Comparison of ENCODE assay signal across 17 cellular contexts in the genomic region with DNA sequence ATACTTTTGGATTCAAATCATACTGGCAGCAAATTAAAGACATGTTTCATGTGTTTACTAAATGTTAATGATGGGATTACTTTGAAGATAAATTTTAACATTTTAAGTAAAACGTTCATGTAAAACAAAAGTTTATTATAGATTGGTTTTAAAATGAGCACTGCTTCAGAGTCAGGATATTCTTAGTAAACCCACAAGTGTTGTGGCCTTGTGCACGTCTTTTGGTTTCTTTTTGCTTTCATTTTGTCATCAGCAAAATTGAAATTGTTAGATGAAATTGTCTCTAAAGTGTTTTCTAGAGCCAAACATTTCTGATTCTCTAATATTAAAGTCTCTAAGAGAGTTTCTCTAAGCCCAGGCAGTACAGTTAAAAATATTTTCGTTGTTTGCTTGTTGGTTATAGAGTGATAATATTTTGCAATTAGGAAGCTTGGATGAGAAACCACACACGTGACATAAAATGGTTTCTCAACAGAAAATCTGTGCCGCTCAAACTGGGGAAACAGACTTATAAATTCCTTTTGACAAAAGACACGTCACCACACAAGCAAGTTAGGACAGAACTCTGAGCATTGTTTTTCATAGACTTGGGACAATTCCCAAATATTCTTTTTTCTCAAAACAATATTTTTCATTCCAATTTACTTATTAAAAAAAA.
A peak's percentile ranks its signal among the peaks of the same experiment; 100 is the strongest.
DNase-seq lines count a peak whose midpoint lies in the region; ATAC-seq and TF ChIP-seq lines count a peak whose summit lies in the region.
"Had no signal": no experiment of that assay in that cellular context is flagged by ENCODE, and none has a peak within 500 bp of the region (broad histone marks: within the 10 kb centered on the region; RNA-seq: fewer than 3 reads in every experiment).

No MANE protein-coding gene starts in this region.

- H3K27me3 ChIP-seq in skeletal muscle satellite cell (ENCODE audit: control insufficient read depth, insufficient read depth, low read length): no peaks in the 10 kb centered on the region
- H3K27me3 ChIP-seq: SJCRH30 had no signal

- POLR2A ChIA-PET in RWPE1 (lab: Yijun Ruan, JAX; ENCODE audit: low non-redundant PET): no interaction called here

- H3K4me3 ChIP-seq in fibroblast of pulmonary artery (replicated peaks; ENCODE audit: low read depth, low read length) (peak overlapping the region; percentile 6), skeletal muscle satellite cell (ENCODE audit: low read length) (peak overlapping the region; percentile 41)
- H3K4me3 ChIP-seq: coronary artery, lung, SJCRH30 had no signal

- H3K9me3 ChIP-seq in skeletal muscle satellite cell (replicated peaks; ENCODE audit: low read length): no peaks in the 10 kb centered on the region
- H3K9me3 ChIP-seq: SJCRH30 had no signal

- peak overlapping the region; percentile 77 for H3K4me2 ChIP-seq in skeletal muscle satellite cell (ENCODE audit: low read length)

- ATAC-seq in HG02571 (IDR thresholded peaks at IDR 0.05; ENCODE audit: unreplicated experiment): no peak
- no peak for ATAC-seq in GM19455 (IDR thresholded peaks at IDR 0.05; ENCODE audit: unreplicated experiment)

- DNase-seq in EL (peak; percentile 49), RWPE1 (ENCODE audit: low spot score) (peak; percentile 69), fibroblast of pulmonary artery (ENCODE audit: low read depth) (peak; percentile 71), occipital lobe (lab: John Stamatoyannopoulos, UW) (no peak)
- no peak for DNase-seq in activated CD4-positive, alpha-beta T cell treated with anti-CD3 and anti-CD28 coated beads, Interleukin-2, amount 50 U/mL, for 48 hours
- DNase-seq: activated naive CD4-positive, alpha-beta T cell treated with anti-CD3 and anti-CD28 coated beads, Interleukin-2, amount 50 U/mL, for 16 hours; NCI-H1436; NCI-H69; nucleus accumbens; SJCRH30; stimulated activated CD4-positive, alpha-beta T cell treated with anti-CD3 and anti-CD28 coated beads, Interleukin-2, amount 100 ng/mL, for 48 hours; stimulated activated naive CD4-positive, alpha-beta T cell had no signal

- peak overlapping the region; percentile 72 for H3K9ac ChIP-seq in skeletal muscle satellite cell (ENCODE audit: low read depth, low read length)

- TF ChIP-seq CTCF in RWPE1 (conservative IDR thresholded peaks at IDR 0.05; ENCODE audit: low read depth) (no peak), fibroblast of pulmonary artery (IDR thresholded peaks at IDR 0.05; ENCODE audit: low read length, missing control alignments) (no peak)

- peak overlapping the region; percentile 93 for H3K27ac ChIP-seq in RWPE1
- H3K27ac ChIP-seq: SJCRH30 had no signal

- peaks cover 4% of the 10 kb centered on the region for H3K36me3 ChIP-seq in skeletal muscle satellite cell (ENCODE audit: insufficient read depth, low read length)
- H3K36me3 ChIP-seq: SJCRH30 had no signal

- H3K4me1 ChIP-seq in skeletal muscle satellite cell (ENCODE audit: control insufficient read depth, insufficient read depth, low read length): peaks cover 60% of the 10 kb centered on the region

- CTCF ChIA-PET in RWPE1 (lab: Yijun Ruan, JAX): interaction anchor here (0.5 to 0.6 kb wide), 2 partner anchors 13 to 136 kb away, joined by 3 to 4 read pairs; no protein-coding TSS in a partner anchor

Comparison
In these comparisons a context has a peak if more than half of its experiments do, and no peak if none do; other contexts are left out.
1. DNase-seq: peak in EL (single experiment), RWPE1 (single experiment) and fibroblast of pulmonary artery (single experiment); none in activated CD4-positive, alpha-beta T cell treated with anti-CD3 and anti-CD28 coated beads, Interleukin-2, amount 50 U/mL, for 48 hours (0 of 2) and occipital lobe (single experiment).